In genomic region chr5:65893749-65894430, GRCh38 we compare ENCODE assay signal across 20 cellular contexts.
"Had no signal": no experiment of that assay in that cellular context is flagged by ENCODE, and none has a peak within 500 bp of the region (broad histone marks: within the 10 kb centered on the region; RNA-seq: fewer than 3 reads in every experiment).

No MANE protein-coding gene starts in this region.

- H3K27me3 ChIP-seq: esophagus muscularis mucosa, gastrocnemius medialis, heart right ventricle, sigmoid colon, testis, uterus had no signal

- H3K36me3 Mint-ChIP-seq: naive thymus-derived CD8-positive, alpha-beta T cell; stimulated activated naive B cell treated with anti-CD40 and anti-IgM and Interleukin-4, amounts not matched to agents 10 μg/mL and 1 μg/mL and 100 μg/mL, for 72 hours; type B pancreatic cell had no signal

- H3K27me3 Mint-ChIP-seq: stimulated activated naive B cell treated with anti-CD40 and anti-IgM and Interleukin-4, amounts not matched to agents 10 μg/mL and 1 μg/mL and 100 μg/mL, for 72 hours; stimulated activated naive CD8-positive, alpha-beta T cell treated with anti-CD3 and anti-CD28 coated beads, Interleukin-15, amount 100 ng/mL, for 72 hours; type B pancreatic cell had no signal

- DNase-seq: effector memory CD4-positive, alpha-beta T cell; gastrocnemius medialis; heart right ventricle; hypothalamus; kidney glomerular epithelial cell; mammary epithelial cell; mucosa of descending colon; naive thymus-derived CD8-positive, alpha-beta T cell; posterior cingulate gyrus; sigmoid colon; stimulated activated CD4-positive, alpha-beta T cell treated with anti-CD3 and anti-CD28 coated beads, Interleukin-2, amount 100 ng/mL, for 24 hours; stimulated activated CD4-positive, alpha-beta T cell treated with anti-CD3 and anti-CD28 coated beads, Interleukin-4, amount 100 ng/mL, for 4 hours; stimulated activated naive B cell treated with anti-CD40 and anti-IgM and Interleukin-4, amounts not matched to agents 10 μg/mL and 1 μg/mL and 100 μg/mL, for 72 hours; stimulated activated naive CD8-positive, alpha-beta T cell treated with anti-CD3 and anti-CD28 coated beads, Interleukin-15, amount 100 ng/mL, for 72 hours; testis; uterus had no signal

- H3K4me1 ChIP-seq: esophagus muscularis mucosa, gastrocnemius medialis, heart right ventricle, sigmoid colon, testis, uterus had no signal

- H3K9me3 Mint-ChIP-seq: naive thymus-derived CD8-positive, alpha-beta T cell; stimulated activated naive B cell treated with anti-CD40 and anti-IgM and Interleukin-4, amounts not matched to agents 10 μg/mL and 1 μg/mL and 100 μg/mL, for 72 hours; stimulated activated naive CD8-positive, alpha-beta T cell treated with anti-CD3 and anti-CD28 coated beads, Interleukin-15, amount 100 ng/mL, for 72 hours; type B pancreatic cell had no signal

- H3K36me3 ChIP-seq: esophagus muscularis mucosa, gastrocnemius medialis, heart right ventricle, sigmoid colon, uterus had no signal

- H3K4me1 Mint-ChIP-seq: naive thymus-derived CD8-positive, alpha-beta T cell; stimulated activated naive B cell treated with anti-CD40 and anti-IgM and Interleukin-4, amounts not matched to agents 10 μg/mL and 1 μg/mL and 100 μg/mL, for 72 hours; stimulated activated naive CD8-positive, alpha-beta T cell treated with anti-CD3 and anti-CD28 coated beads, Interleukin-15, amount 100 ng/mL, for 72 hours had no signal

- H3K9me3 ChIP-seq: esophagus muscularis mucosa, gastrocnemius medialis, heart right ventricle, mucosa of descending colon, sigmoid colon, testis, uterus had no signal

- H3K27ac ChIP-seq: epithelial cell of prostate, esophagus muscularis mucosa, gastrocnemius medialis, heart right ventricle, sigmoid colon, skin epidermis, testis, uterus had no signal

- H3K27ac Mint-ChIP-seq: naive thymus-derived CD8-positive, alpha-beta T cell; stimulated activated naive B cell treated with anti-CD40 and anti-IgM and Interleukin-4, amounts not matched to agents 10 μg/mL and 1 μg/mL and 100 μg/mL, for 72 hours; type B pancreatic cell had no signal

- H3K4me3 ChIP-seq: esophagus muscularis mucosa, gastrocnemius medialis, heart right ventricle, mucosa of descending colon, sigmoid colon, skin epidermis, testis, uterus had no signal

- H3K4me3 Mint-ChIP-seq: naive thymus-derived CD8-positive, alpha-beta T cell; stimulated activated naive B cell treated with anti-CD40 and anti-IgM and Interleukin-4, amounts not matched to agents 10 μg/mL and 1 μg/mL and 100 μg/mL, for 72 hours; stimulated activated naive CD8-positive, alpha-beta T cell treated with anti-CD3 and anti-CD28 coated beads, Interleukin-15, amount 100 ng/mL, for 72 hours; type B pancreatic cell had no signal
